Comparison of ENCODE assay signal across 17 cellular contexts in the genomic region with DNA sequence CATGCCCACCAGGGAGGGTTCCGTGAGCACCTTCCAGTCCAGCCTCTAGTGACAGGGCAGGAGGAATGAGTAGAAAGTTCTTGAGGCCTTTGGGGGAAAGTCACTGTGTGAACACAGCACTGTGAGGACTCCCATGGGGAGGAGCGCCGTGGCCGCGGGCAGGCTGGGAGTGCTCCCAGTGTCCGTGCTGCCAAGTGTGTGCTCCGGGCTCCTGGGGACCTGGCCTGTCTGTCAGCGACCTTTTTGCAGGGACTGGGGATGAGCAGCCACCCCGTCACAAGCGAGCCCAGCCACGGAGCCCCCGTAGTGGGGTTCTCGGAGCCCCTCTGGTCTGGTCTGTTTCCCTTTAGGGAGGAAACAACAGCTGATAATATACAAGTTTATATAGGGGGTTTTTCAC. TPM values are rescaled to one million over a fixed set of nuclear protein-coding genes. Genes with fewer than 3 reads are reported as not detected.
DNase-seq lines count a peak whose midpoint lies in the region; ATAC-seq and TF ChIP-seq lines count a peak whose summit lies in the region.
"Had no signal": no experiment of that assay in that cellular context is flagged by ENCODE, and none has a peak within 500 bp of the region (broad histone marks: within the 10 kb centered on the region; RNA-seq: fewer than 3 reads in every experiment).

No MANE protein-coding gene starts in this region.

- intact Hi-C loops in sigmoid colon (cut with DNase I), result no loop called here

- H3K36me3 ChIP-seq in SK-N-SH (replicated peaks in 1 of 2; ENCODE audit: control insufficient read depth in 1 of 2, insufficient read depth in 2 of 2, low read length in 1 of 2) (peaks cover under 1 to 10% of the 10 kb centered on the region in 2 experiments), sigmoid colon (peaks cover 0 to 30% (median 13%) of the 10 kb centered on the region in 4 donors)

- H3K9me3 ChIP-seq in SK-N-SH (no peaks in the 10 kb centered on the region), sigmoid colon (no peaks in the 10 kb centered on the region)

- CTCF ChIA-PET in SK-N-SH (lab: Yijun Ruan, JAX) (interaction anchor here (1.0 kb wide), 1 partner anchor 56 kb away, joined by 3 read pairs; no protein-coding TSS in a partner anchor), WTC11 (lab: Charles Lee) (no interaction called here)

- peaks cover 5% of the 10 kb centered on the region; the same call in 1 of the 2 replicates for H3K4me1 Mint-ChIP-seq in WTC11

- no peak overlapping the region for H2AFZ ChIP-seq in SK-N-SH (ENCODE audit: low read depth)

- H3K27me3 Mint-ChIP-seq in WTC11 (ENCODE audit: low read depth), result no peaks in the 10 kb centered on the region

- in situ Hi-C loops in KBM-7 (cut with MboI; ENCODE audit: low pct_unique_long_range_greater_than_20kb, low sequenced_read_pairs), result no loop called here

- WGBS in SK-N-SH (ENCODE audit: low lambda C conversion rate), result 98% methylated on average over 13 of the region's 13 CpGs
- 92 to 95% methylated on average over 13 of the region's 13 CpGs for WGBS in sigmoid colon, 2 donors

- H3K27ac Mint-ChIP-seq in WTC11, result no peak overlapping the region

- no peak for TF ChIP-seq POLR2A in sigmoid colon (IDR thresholded peaks at IDR 0.05)

- H3K27ac ChIP-seq in SK-N-SH (ENCODE audit: low read depth in 2 of 2, low read length in 1 of 2), result no peak overlapping the region
- H3K27ac ChIP-seq in sigmoid colon, result no peak overlapping the region
- H3K27ac ChIP-seq: C4-2B, KMS-11 had no signal

- H3K79me2 ChIP-seq in SK-N-SH (ENCODE audit: insufficient read depth), result no peaks in the 10 kb centered on the region

- H3K4me3 ChIP-seq in SK-N-SH (ENCODE audit: low read depth in 2 of 2, low read length in 1 of 2) (no peak overlapping the region), sigmoid colon (no peak overlapping the region)

- POLR2A ChIA-PET in SK-N-SH (lab: Yijun Ruan, JAX), result no interaction called here
- POLR2A ChIA-PET in WTC11 (lab: Charles Lee), result no interaction called here

- no peak for TF ChIP-seq CTCF in SK-N-SH (IDR thresholded peaks at IDR 0.05)
- TF ChIP-seq CTCF in WTC11 (IDR thresholded peaks at IDR 0.05), result no peak
- TF ChIP-seq CTCF in sigmoid colon (IDR thresholded peaks at IDR 0.05), result no peak

- H3K9ac ChIP-seq in SK-N-SH, result no peak overlapping the region
- H3K9ac ChIP-seq: KMS-11 had no signal

- H4K20me1 ChIP-seq in SK-N-SH (ENCODE audit: insufficient read depth), result no peaks in the 10 kb centered on the region

- H3K4me1 ChIP-seq in SK-N-SH (ENCODE audit: control insufficient read depth in 1 of 2, insufficient read depth in 2 of 2, low read depth in 1 of 2, low read length in 1 of 2) (peaks cover 0 to 21% of the 10 kb centered on the region in 2 experiments; a peak in 1 of 4 replicates), sigmoid colon (no peaks in the 10 kb centered on the region)

- no peaks in the 10 kb centered on the region for H3K9me3 Mint-ChIP-seq in WTC11

- peaks cover 7% of the 10 kb centered on the region for H3K36me3 Mint-ChIP-seq in WTC11

- H3K4me2 ChIP-seq in SK-N-SH, result no peak overlapping the region
- H3K4me2 ChIP-seq: KMS-11 had no signal

- H3K9me2 ChIP-seq in SK-N-SH, result no peaks in the 10 kb centered on the region

- H3K4me3 Mint-ChIP-seq in WTC11, result no peak overlapping the region

- no peak for TF ChIP-seq RAD21 in SK-N-SH (IDR thresholded peaks at IDR 0.05; ENCODE audit: low read length)

- H3F3A ChIP-seq in SK-N-SH (replicated peaks; ENCODE audit: insufficient read depth), result no peaks in the 10 kb centered on the region

- H3K27me3 ChIP-seq in SK-N-SH (ENCODE audit: insufficient read depth) (no peaks in the 10 kb centered on the region), sigmoid colon (no peaks in the 10 kb centered on the region)

- ATAC-seq in SK-N-SH treated with all-trans-retinoic acid at 6 μM for 48 hours, result no peak
- ATAC-seq in WTC11, result no peak
- ATAC-seq in left lobe of liver, result no peak

- TF ChIP-seq EP300 in SK-N-SH (IDR thresholded peaks at IDR 0.05; ENCODE audit: borderline replicate concordance in 1 of 2, low read depth in 1 of 2, low read length in 1 of 2), result no peak
- TF ChIP-seq EP300 in sigmoid colon (IDR thresholded peaks at IDR 0.05), result no peak

- DNase-seq in SK-N-SH (peak; percentile 42), WTC11 (ENCODE audit: low spot score) (no peak), mesenteric fat pad (ENCODE audit: low spot score) (peak; percentile 71), sigmoid colon (peak; percentile 54), KBM-7 (no peak), left lobe of liver (ENCODE audit: low spot score) (no peak)
- no peak for DNase-seq in activated naive CD4-positive, alpha-beta T cell treated with Interleukin-2 at 50 U/mL for 16 hours
- DNase-seq: 8988T, NCI-H1092 treated with DMSO at 0.1 percent for 48 hours, NCI-H1436 treated with DMSO at 0.1 percent for 48 hours, NCI-H2029, NCI-H345, NCI-H524 treated with DMSO at 0.1 percent for 48 hours, NCI-H82 had no signal

TF ChIP-seq in SK-N-SH, 30 proteins besides CTCF, POLR2A, EP300 and RAD21 (continues in another document):
- TF ChIP-seq, protein P1, sequence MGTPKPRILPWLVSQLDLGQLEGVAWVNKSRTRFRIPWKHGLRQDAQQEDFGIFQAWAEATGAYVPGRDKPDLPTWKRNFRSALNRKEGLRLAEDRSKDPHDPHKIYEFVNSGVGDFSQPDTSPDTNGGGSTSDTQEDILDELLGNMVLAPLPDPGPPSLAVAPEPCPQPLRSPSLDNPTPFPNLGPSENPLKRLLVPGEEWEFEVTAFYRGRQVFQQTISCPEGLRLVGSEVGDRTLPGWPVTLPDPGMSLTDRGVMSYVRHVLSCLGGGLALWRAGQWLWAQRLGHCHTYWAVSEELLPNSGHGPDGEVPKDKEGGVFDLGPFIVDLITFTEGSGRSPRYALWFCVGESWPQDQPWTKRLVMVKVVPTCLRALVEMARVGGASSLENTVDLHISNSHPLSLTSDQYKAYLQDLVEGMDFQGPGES (IDR thresholded peaks at IDR 0.05; ENCODE audit: low read depth, low read length), result no peak
- TF ChIP-seq YY1 (IDR thresholded peaks at IDR 0.05; ENCODE audit: low read depth), result no peak
- no peak for TF ChIP-seq FOSL2 (IDR thresholded peaks at IDR 0.05; ENCODE audit: borderline replicate concordance, low read depth)
- no peak for TF ChIP-seq NRF1 (IDR thresholded peaks at IDR 0.05; ENCODE audit: low read depth, low read length)

TF ChIP-seq in SK-N-SH treated with all-trans-retinoic acid at 6 μM for 48 hours, 23 proteins besides CTCF, POLR2A, EP300 and RAD21 (continues in another document):
- TF ChIP-seq TOX (CRISPR knock-in tag; IDR thresholded peaks at IDR 0.05; ENCODE audit: borderline replicate concordance) (no peak), ISL1 (CRISPR knock-in tag; IDR thresholded peaks at IDR 0.05) (no peak)

TF ChIP-seq in WTC11, 78 proteins besides CTCF, POLR2A, EP300 and RAD21:
- TF ChIP-seq ZNF263 (CRISPR knock-in tag; IDR thresholded peaks at IDR 0.05; ENCODE audit: low read depth), result peak; percentile 84; the same call in 1 of the 2 replicates
- TF ChIP-seq NFYB (CRISPR knock-in tag; conservative IDR thresholded peaks at IDR 0.05; ENCODE audit: low read depth), result no peak

RNA-seq across cellular contexts. Expression of a gene that starts 36.8 kb away (rescaled TPM):
- polyA plus RNA-seq in SK-N-SH (2012; rRNA removed), result 308 and 325 TPM in 2 replicates
- polyA plus RNA-seq in SK-N-SH (2012; cell fraction: cytosol; rRNA removed), result 403 and 455 TPM in 2 replicates
- 95.0 and 163 TPM in 2 replicates for polyA plus RNA-seq in SK-N-SH (2012; cell fraction: nucleus; rRNA removed)
- total RNA-seq in WTC11 (2021), result 331 to 344 TPM (median 340 TPM) in 3 replicates
- 157 TPM for total RNA-seq in mesenteric fat pad
- 10 to 100 TPM; 57.3 to 90.3 (median 81.0) TPM for total RNA-seq in sigmoid colon
- 100 to 1,000 TPM in 1 of 3 donors, 10 to 100 TPM in 2; 31.8 to 211 (median 64.0) TPM for polyA plus RNA-seq in sigmoid colon
- 225 TPM for total RNA-seq in left lobe of liver

RNA-seq across cellular contexts. Expression of a gene that starts 54.4 kb away (rescaled TPM):
- 0.06 and 0.12 TPM in 2 replicates for polyA plus RNA-seq in SK-N-SH (2012; rRNA removed)
- 0.10 and 0.15 TPM in 2 replicates for polyA plus RNA-seq in SK-N-SH (2012; cell fraction: cytosol; rRNA removed)
- polyA plus RNA-seq in SK-N-SH (2012; cell fraction: nucleus; rRNA removed), result 0.08 and 0.45 TPM in 2 replicates
- 0.42 to 1.9 TPM (median 1.2 TPM) in 3 replicates for total RNA-seq in WTC11 (2021)
- total RNA-seq in mesenteric fat pad, result 1.4 TPM
- under 1 TPM in 1 of 4 donors, not detected in 3; 0.55 TPM for total RNA-seq in sigmoid colon
- polyA plus RNA-seq in sigmoid colon, result under 1 TPM; under 0.01 to 0.93 (median 0.23) TPM
- 0.10 TPM for total RNA-seq in left lobe of liver

Comparison
In these comparisons a context has a peak if more than half of its experiments do, and no peak if none do; other contexts are left out.
1. DNase-seq: peak in SK-N-SH (single experiment), mesenteric fat pad (single experiment) and sigmoid colon (single experiment); none in WTC11 (single experiment), activated naive CD4-positive, alpha-beta T cell treated with Interleukin-2 at 50 U/mL for 16 hours (single experiment), KBM-7 (single experiment) and left lobe of liver (single experiment).